Comparison of ENCODE assay signal across 9 cellular contexts in the genomic region with DNA sequence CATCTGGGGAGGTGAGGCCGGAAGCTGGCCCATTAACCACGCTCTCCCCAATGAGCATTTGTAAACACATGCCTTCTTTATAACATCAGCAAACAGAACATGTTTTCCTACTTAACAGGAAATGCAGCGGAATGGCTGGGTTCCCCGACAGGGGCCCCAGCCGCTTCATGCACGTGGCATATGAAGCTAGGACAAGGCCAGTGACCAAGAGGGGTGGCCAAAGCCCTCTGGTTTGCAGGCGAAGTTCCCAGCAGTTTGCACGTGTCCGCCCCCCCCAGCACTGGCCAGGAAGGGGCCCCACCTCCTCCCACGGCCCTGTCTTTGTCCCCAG. TPM values are rescaled to one million over a fixed set of nuclear protein-coding genes. Genes with fewer than 3 reads are reported as not detected.
DNase-seq lines count a peak whose midpoint lies in the region; ATAC-seq and TF ChIP-seq lines count a peak whose summit lies in the region.
"Had no signal": no experiment of that assay in that cellular context is flagged by ENCODE, and none has a peak within 500 bp of the region (broad histone marks: within the 10 kb centered on the region; RNA-seq: fewer than 3 reads in every experiment).

No MANE protein-coding gene starts in this region.

- DNase-seq in T47D (ENCODE audit: low read depth in 1 of 2, low spot score in 1 of 2) (peak; percentile 87 to 97), MCF 10A (ENCODE audit: unreplicated experiment) (no peak), dermis microvascular lymphatic vessel endothelial cell (ENCODE audit: low read depth in 2 of 2) (peak; percentile 20 to 38), NCI-H345 (lab: John Stamatoyannopoulos, UW) (no peak)
- DNase-seq in naive thymus-derived CD4-positive, alpha-beta T cell, result no peak
- no peak for DNase-seq in activated naive CD4-positive, alpha-beta T cell treated with anti-CD3 and anti-CD28 coated beads for 36 hours

- no peak for TF ChIP-seq CTCF in MCF 10A (IDR thresholded peaks at IDR 0.05; ENCODE audit: unreplicated experiment)

- H3K4me3 ChIP-seq in mucosa of stomach (ENCODE audit: low read length), result no peak overlapping the region
- no peak overlapping the region for H3K4me3 ChIP-seq in naive thymus-derived CD4-positive, alpha-beta T cell (ENCODE audit: low read length)

- in situ Hi-C loops in T47D (cut with HindIII; ENCODE audit: low pct_unique_long_range_greater_than_20kb, low sequenced_read_pairs), result no loop called here

- POLR2A ChIA-PET in MCF 10A (lab: Yijun Ruan, JAX), result no interaction called here
- POLR2A ChIA-PET in naive thymus-derived CD4-positive, alpha-beta T cell (lab: Charles Lee), result interaction anchor here (0.7 kb wide), 1 partner anchor 600 kb away, joined by 3 read pairs; no protein-coding TSS in a partner anchor

- no peaks in the 10 kb centered on the region for H3K27me3 ChIP-seq in mucosa of stomach (ENCODE audit: control insufficient read depth, insufficient read depth, low read length)
- H3K27me3 ChIP-seq in naive thymus-derived CD4-positive, alpha-beta T cell (ENCODE audit: control insufficient read depth in 2 of 2, insufficient read depth in 2 of 2, low read length in 2 of 2), result no peaks in the 10 kb centered on the region

- H3K4me1 ChIP-seq in mucosa of stomach (ENCODE audit: control insufficient read depth, insufficient read depth, low read length), result peaks cover 42% of the 10 kb centered on the region
- peaks cover 5 to 7% of the 10 kb centered on the region in 2 donors for H3K4me1 ChIP-seq in naive thymus-derived CD4-positive, alpha-beta T cell (ENCODE audit: control insufficient read depth in 2 of 2, insufficient read depth in 2 of 2, low read length in 2 of 2)

- no peak overlapping the region for H3K4me3 Mint-ChIP-seq in MCF 10A (ENCODE audit: unreplicated experiment)
- peak overlapping the region in 4 of 10 donors; percentile 68 to 78 (median 72) for H3K4me3 Mint-ChIP-seq in naive thymus-derived CD4-positive, alpha-beta T cell
- no peak overlapping the region for H3K4me3 Mint-ChIP-seq in activated naive CD4-positive, alpha-beta T cell treated with anti-CD3 and anti-CD28 coated beads for 36 hours
- H3K4me3 Mint-ChIP-seq: activated CD8-positive, alpha-beta memory T cell treated with anti-CD3 and anti-CD28 coated beads, Interleukin-2, amount 10 ng/mL, durations not matched to agents 7 days and 5 days had no signal

- no peak for ATAC-seq in naive thymus-derived CD4-positive, alpha-beta T cell
- no peak for ATAC-seq in GM19324 (IDR thresholded peaks at IDR 0.05; ENCODE audit: low FRiP score, unreplicated experiment)

- intact Hi-C loops in MCF 10A (cut with micrococcal nuclease), result loop anchor here (2.0 to 10.0 kb wide), 5 partner anchors 145 to 308 kb away; a partner anchor contains a TSS
- intact Hi-C loops in naive thymus-derived CD4-positive, alpha-beta T cell (cut with micrococcal nuclease), result loop anchor here (5.0 to 10.0 kb wide), 2 partner anchors 145 to 148 kb away; a partner anchor contains a TSS
- intact Hi-C loops in activated naive CD4-positive, alpha-beta T cell treated with anti-CD3 and anti-CD28 coated beads for 36 hours (cut with micrococcal nuclease), result loop anchor here (2.0 to 10.0 kb wide), 2 partner anchors 200 to 318 kb away; no protein-coding TSS in a partner anchor

- CTCF ChIA-PET in MCF 10A (lab: Yijun Ruan, JAX), result interaction anchor here (1.0 kb wide), 1 partner anchor 232 kb away, joined by 4 read pairs; no protein-coding TSS in a partner anchor
- CTCF ChIA-PET in naive thymus-derived CD4-positive, alpha-beta T cell (lab: Charles Lee), result interaction anchor here (1.1 kb wide), 1 partner anchor 52 kb away, joined by 3 read pairs; no protein-coding TSS in a partner anchor
- CTCF ChIA-PET in activated naive CD4-positive, alpha-beta T cell treated with anti-CD3 and anti-CD28 coated beads for 36 hours (lab: Charles Lee), result interaction anchor here (0.9 kb wide), 1 partner anchor 200 kb away, joined by 4 read pairs; no protein-coding TSS in a partner anchor

- peak overlapping the region; percentile 6 for H3K9ac ChIP-seq in mucosa of stomach (ENCODE audit: low read length)

- H3K4me1 Mint-ChIP-seq in MCF 10A (ENCODE audit: insufficient read depth, unreplicated experiment), result peaks cover 21% of the 10 kb centered on the region
- H3K4me1 Mint-ChIP-seq in naive thymus-derived CD4-positive, alpha-beta T cell, result peaks cover 0 to 17% (median 6%) of the 10 kb centered on the region in 7 donors
- H3K4me1 Mint-ChIP-seq in activated naive CD4-positive, alpha-beta T cell treated with anti-CD3 and anti-CD28 coated beads for 36 hours (ENCODE audit: low read depth), result peaks cover 11% of the 10 kb centered on the region

- no peak overlapping the region for H3K27ac Mint-ChIP-seq in MCF 10A (ENCODE audit: low read depth, unreplicated experiment)
- H3K27ac Mint-ChIP-seq in naive thymus-derived CD4-positive, alpha-beta T cell, result no peak overlapping the region
- no peak overlapping the region for H3K27ac Mint-ChIP-seq in activated naive CD4-positive, alpha-beta T cell treated with anti-CD3 and anti-CD28 coated beads for 36 hours
- H3K27ac Mint-ChIP-seq: activated CD8-positive, alpha-beta memory T cell treated with anti-CD3 and anti-CD28 coated beads, Interleukin-2, amount 10 ng/mL, durations not matched to agents 7 days and 5 days had no signal

- H3K27ac ChIP-seq in naive thymus-derived CD4-positive, alpha-beta T cell (ENCODE audit: low read depth, low read length), result no peak overlapping the region

- no peaks in the 10 kb centered on the region for H3K27me3 Mint-ChIP-seq in MCF 10A (ENCODE audit: insufficient read depth, unreplicated experiment)
- H3K27me3 Mint-ChIP-seq in naive thymus-derived CD4-positive, alpha-beta T cell, result peaks cover 0 to 9% (median 4%) of the 10 kb centered on the region in 5 donors
- H3K27me3 Mint-ChIP-seq in activated naive CD4-positive, alpha-beta T cell treated with anti-CD3 and anti-CD28 coated beads for 36 hours (ENCODE audit: low read depth), result peaks cover 7% of the 10 kb centered on the region

- H3K36me3 Mint-ChIP-seq in MCF 10A (ENCODE audit: insufficient read depth, unreplicated experiment), result no peaks in the 10 kb centered on the region
- H3K36me3 Mint-ChIP-seq in naive thymus-derived CD4-positive, alpha-beta T cell, result no peaks in the 10 kb centered on the region
- no peaks in the 10 kb centered on the region for H3K36me3 Mint-ChIP-seq in activated naive CD4-positive, alpha-beta T cell treated with anti-CD3 and anti-CD28 coated beads for 36 hours (ENCODE audit: low read depth)
- H3K36me3 Mint-ChIP-seq: activated CD8-positive, alpha-beta memory T cell treated with anti-CD3 and anti-CD28 coated beads, Interleukin-2, amount 10 ng/mL, durations not matched to agents 7 days and 5 days had no signal

- no peaks in the 10 kb centered on the region for H3K36me3 ChIP-seq in mucosa of stomach (ENCODE audit: control insufficient read depth, insufficient read depth, low read length)
- no peaks in the 10 kb centered on the region for H3K36me3 ChIP-seq in naive thymus-derived CD4-positive, alpha-beta T cell (ENCODE audit: control insufficient read depth in 2 of 3, insufficient read depth in 3 of 3, low read length in 3 of 3)

- H3K9me3 ChIP-seq in mucosa of stomach (ENCODE audit: control insufficient read depth, low read length), result no peaks in the 10 kb centered on the region
- H3K9me3 ChIP-seq in naive thymus-derived CD4-positive, alpha-beta T cell (ENCODE audit: control insufficient read depth in 2 of 3, low read length in 3 of 3), result no peaks in the 10 kb centered on the region

- H3K9me3 Mint-ChIP-seq in MCF 10A (ENCODE audit: unreplicated experiment), result no peaks in the 10 kb centered on the region
- no peaks in the 10 kb centered on the region for H3K9me3 Mint-ChIP-seq in naive thymus-derived CD4-positive, alpha-beta T cell
- no peaks in the 10 kb centered on the region for H3K9me3 Mint-ChIP-seq in activated naive CD4-positive, alpha-beta T cell treated with anti-CD3 and anti-CD28 coated beads for 36 hours

- no TSS peak for BruUV-seq in MCF 10A (replicated peaks; lab: Mats Ljungman, UMichigan)

RNA-seq across cellular contexts. Expression of a gene that starts 38.7 kb away (rescaled TPM):
- not detected in 2 replicates for total RNA-seq in MCF 10A (2022)
- under 0.01 TPM in 1 of 2 replicates, not detected in the other for total RNA-seq in dermis microvascular lymphatic vessel endothelial cell
- not detected for total RNA-seq in naive thymus-derived CD4-positive, alpha-beta T cell
- polyA plus RNA-seq in naive thymus-derived CD4-positive, alpha-beta T cell, result not detected
- not detected for total RNA-seq in activated naive CD4-positive, alpha-beta T cell treated with anti-CD3 and anti-CD28 coated beads for 36 hours
- total RNA-seq: activated CD8-positive, alpha-beta memory T cell treated with anti-CD3 and anti-CD28 coated beads, Interleukin-2, amount 10 ng/mL, durations not matched to agents 7 days and 5 days had no signal

Comparison
In these comparisons a context has a peak if more than half of its experiments do, and no peak if none do; other contexts are left out.
1. DNase-seq: peak in T47D (2 of 2) and dermis microvascular lymphatic vessel endothelial cell (2 of 2); none in MCF 10A (single experiment), NCI-H345 (single experiment), naive thymus-derived CD4-positive, alpha-beta T cell (0 of 9) and activated naive CD4-positive, alpha-beta T cell treated with anti-CD3 and anti-CD28 coated beads for 36 hours (single experiment).